Comparison of ENCODE assay signal across 21 cellular contexts in the genomic region with DNA sequence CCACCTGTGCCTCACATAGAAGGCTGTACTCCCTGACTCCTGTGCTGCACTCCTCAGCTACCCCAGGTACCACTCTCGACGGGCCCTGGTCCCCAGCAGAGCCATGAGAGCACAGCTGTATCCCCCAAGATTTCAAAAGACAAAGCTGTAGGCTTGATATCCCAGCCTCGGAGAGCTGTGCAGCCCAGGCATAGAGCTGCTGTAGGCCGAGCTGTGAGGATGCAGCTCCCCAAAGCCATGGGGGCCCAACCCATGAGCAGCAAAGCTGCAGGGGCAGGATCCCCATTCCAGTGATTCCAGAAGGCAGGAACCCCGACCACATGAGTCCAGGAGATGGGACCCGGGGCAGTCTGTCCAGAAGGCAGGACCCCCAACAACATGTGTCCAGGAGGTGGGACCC.
"Had no signal": no experiment of that assay in that cellular context is flagged by ENCODE, and none has a peak within 500 bp of the region (broad histone marks: within the 10 kb centered on the region; RNA-seq: fewer than 3 reads in every experiment).

No MANE protein-coding gene starts in this region.

- DNase-seq: IMR-90, Karpas-422, KG1, MM.1S, NCI-H1092 treated with DMSO at 0.1 percent for 48 hours, NCI-H1436, NCI-H187, NCI-H2029, NCI-H2081 treated with DMSO at 0.1 percent for 48 hours, NCI-H2171, NCI-H226, NCI-H446, NCI-H510A, NCI-H524 treated with DMSO at 0.1 percent for 48 hours, NCI-H69, NCI-H774, Right ventricle myocardium superior, RPMI8226, SIG-M5, SK-N-SH had no signal

- ATAC-seq: HepG2 had no signal

- H3K9me3 ChIP-seq: SK-N-SH had no signal
